Comparison of ENCODE assay signal across 9 cellular contexts in the genomic region with DNA sequence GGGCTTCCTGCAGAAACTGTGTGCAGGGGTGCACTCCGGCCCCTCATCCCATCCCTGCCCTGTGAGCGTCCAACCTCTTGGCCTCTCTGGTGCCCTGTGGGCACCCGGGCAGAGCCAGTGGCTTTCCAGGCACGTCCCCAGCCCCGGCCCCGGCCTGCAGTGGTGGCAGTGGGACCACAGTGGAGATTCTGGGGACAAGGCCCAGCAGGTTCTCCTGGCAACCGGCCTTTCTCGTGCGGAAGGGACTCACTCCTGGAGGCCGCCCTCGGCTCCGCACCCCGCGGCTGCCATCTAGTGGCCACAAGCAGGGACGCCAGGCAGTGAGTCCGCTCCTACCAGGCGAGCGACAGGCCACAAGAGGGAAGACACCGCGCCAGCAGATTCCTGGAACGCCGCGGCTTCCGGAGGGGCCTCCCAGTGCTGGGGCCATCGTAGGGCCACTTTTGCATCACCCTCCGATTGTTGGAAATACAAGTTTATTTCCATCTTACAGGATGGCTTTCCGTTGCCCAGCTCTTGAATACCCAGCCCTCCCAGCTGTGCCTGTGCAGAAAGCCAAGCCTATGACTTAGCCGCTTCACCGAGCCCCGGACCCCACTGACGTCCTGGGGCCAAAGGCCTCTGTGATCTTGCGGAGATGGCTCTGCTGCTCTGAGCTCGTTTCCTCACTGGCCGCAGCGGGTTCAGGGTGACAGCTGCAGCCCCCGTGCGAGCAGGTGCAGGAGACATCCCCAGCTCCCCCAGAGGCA.
A peak's percentile ranks its signal among the peaks of the same experiment; 100 is the strongest.
DNase-seq lines count a peak whose midpoint lies in the region; ATAC-seq and TF ChIP-seq lines count a peak whose summit lies in the region.
"Had no signal": no experiment of that assay in that cellular context is flagged by ENCODE, and none has a peak within 500 bp of the region (broad histone marks: within the 10 kb centered on the region; RNA-seq: fewer than 3 reads in every experiment).

No MANE protein-coding gene starts in this region.

- H3K36me3 Mint-ChIP-seq in activated naive CD4-positive, alpha-beta T cell treated with anti-CD3 and anti-CD28 coated beads for 36 hours (ENCODE audit: low read depth), result peaks cover 4% of the 10 kb centered on the region

- H3K9me3 ChIP-seq in parathyroid adenoma (ENCODE audit: control insufficient read depth, low read length) (no peaks in the 10 kb centered on the region), upper lobe of right lung (peaks cover 8% of the 10 kb centered on the region)

- TF ChIP-seq CTCF in parathyroid adenoma (IDR thresholded peaks at IDR 0.05) (peak; percentile 68), upper lobe of right lung (IDR thresholded peaks at IDR 0.05) (peak; percentile 94)

- no peak overlapping the region for H2AFZ ChIP-seq in parathyroid adenoma

- DNase-seq in GM03348 (ENCODE audit: low spot score), result peak; percentile 96
- DNase-seq in MV-4-11 (lab: John Stamatoyannopoulos, UW), result peak; percentile 65
- DNase-seq in activated naive CD4-positive, alpha-beta T cell treated with anti-CD3 and anti-CD28 coated beads for 36 hours, result peak; percentile 76
- DNase-seq in head of caudate nucleus, result peak; percentile 67 to 93 (median 84)
- peak; percentile 88 for DNase-seq in upper lobe of right lung

- no peak overlapping the region for H3K27ac Mint-ChIP-seq in activated naive CD4-positive, alpha-beta T cell treated with anti-CD3 and anti-CD28 coated beads for 36 hours

- no peaks in the 10 kb centered on the region for H3K36me3 ChIP-seq in parathyroid adenoma (ENCODE audit: control insufficient read depth, insufficient read depth, low read length)
- no peaks in the 10 kb centered on the region for H3K36me3 ChIP-seq in upper lobe of right lung

- ATAC-seq in SK-N-SH treated with all-trans-retinoic acid at 6 μM for 48 hours, result peak; percentile 72
- peak; percentile 97 for ATAC-seq in upper lobe of right lung
- no peak for ATAC-seq in GM18858 (IDR thresholded peaks at IDR 0.05; ENCODE audit: unreplicated experiment)

- H3K27me3 ChIP-seq in parathyroid adenoma (ENCODE audit: control insufficient read depth, insufficient read depth, low read length) (no peaks in the 10 kb centered on the region), upper lobe of right lung (peaks cover 9% of the 10 kb centered on the region)

- no peaks in the 10 kb centered on the region for H3K4me1 Mint-ChIP-seq in activated naive CD4-positive, alpha-beta T cell treated with anti-CD3 and anti-CD28 coated beads for 36 hours (ENCODE audit: low read depth)

- H3K79me2 ChIP-seq in parathyroid adenoma, result no peaks in the 10 kb centered on the region

- H3K9ac ChIP-seq in parathyroid adenoma, result no peak overlapping the region

- H3K27me3 Mint-ChIP-seq in activated naive CD4-positive, alpha-beta T cell treated with anti-CD3 and anti-CD28 coated beads for 36 hours (ENCODE audit: low read depth), result peaks cover 12% of the 10 kb centered on the region

- intact Hi-C loops in activated naive CD4-positive, alpha-beta T cell treated with anti-CD3 and anti-CD28 coated beads for 36 hours (cut with micrococcal nuclease), result loop anchor here (1.0 kb wide), 1 partner anchor 288 kb away; no protein-coding TSS in a partner anchor
- intact Hi-C loops in head of caudate nucleus (cut with DNase I) (loop anchor here (5.0 kb wide), 1 partner anchor 288 kb away; no protein-coding TSS in a partner anchor), upper lobe of right lung (cut with DNase I) (no loop called here)

- H3K9me3 Mint-ChIP-seq in activated naive CD4-positive, alpha-beta T cell treated with anti-CD3 and anti-CD28 coated beads for 36 hours, result peaks cover 10% of the 10 kb centered on the region

- CTCF ChIA-PET in activated naive CD4-positive, alpha-beta T cell treated with anti-CD3 and anti-CD28 coated beads for 36 hours (lab: Charles Lee), result interaction anchor here (0.6 to 1.4 kb wide), 3 partner anchors 11 to 288 kb away, joined by 3 to 11 read pairs (median 3); no protein-coding TSS in a partner anchor

- no peak overlapping the region for H3K4me3 ChIP-seq in parathyroid adenoma (ENCODE audit: low read depth, low read length)
- no peak overlapping the region for H3K4me3 ChIP-seq in upper lobe of right lung

- H3K4me2 ChIP-seq in parathyroid adenoma (ENCODE audit: low read length), result no peak overlapping the region

- H3K4me1 ChIP-seq in parathyroid adenoma, result no peaks in the 10 kb centered on the region
- H3K4me1 ChIP-seq in upper lobe of right lung, result peaks cover 7% of the 10 kb centered on the region

- H3K4me3 Mint-ChIP-seq in activated naive CD4-positive, alpha-beta T cell treated with anti-CD3 and anti-CD28 coated beads for 36 hours, result no peak overlapping the region

- H3K27ac ChIP-seq in parathyroid adenoma, result no peak overlapping the region
- no peak overlapping the region for H3K27ac ChIP-seq in upper lobe of right lung
- H3K27ac ChIP-seq: epithelial cell of prostate had no signal

TF ChIP-seq in SK-N-SH treated with all-trans-retinoic acid at 6 μM for 48 hours, 23 proteins besides CTCF, POLR2A, EP300 and RAD21 (continues in another document):
- no peak for TF ChIP-seq TOX (CRISPR knock-in tag; IDR thresholded peaks at IDR 0.05; ENCODE audit: borderline replicate concordance)
- no peak for TF ChIP-seq ESRRG (CRISPR knock-in tag; IDR thresholded peaks at IDR 0.05)
- TF ChIP-seq ARNTL (CRISPR knock-in tag; IDR thresholded peaks at IDR 0.05; ENCODE audit: borderline replicate concordance, low read depth), result no peak
- no peak for TF ChIP-seq TSHZ2 (CRISPR knock-in tag; IDR thresholded peaks at IDR 0.05)
- no peak for TF ChIP-seq RARB (CRISPR knock-in tag; IDR thresholded peaks at IDR 0.05)
- no peak for TF ChIP-seq ZNF565 (CRISPR knock-in tag; conservative IDR thresholded peaks at IDR 0.05; ENCODE audit: low read depth)
- no peak for TF ChIP-seq ZFP30 (CRISPR knock-in tag; IDR thresholded peaks at IDR 0.05)
- no peak for TF ChIP-seq GLIS3 (CRISPR knock-in tag; IDR thresholded peaks at IDR 0.05)
- TF ChIP-seq, protein P1, sequence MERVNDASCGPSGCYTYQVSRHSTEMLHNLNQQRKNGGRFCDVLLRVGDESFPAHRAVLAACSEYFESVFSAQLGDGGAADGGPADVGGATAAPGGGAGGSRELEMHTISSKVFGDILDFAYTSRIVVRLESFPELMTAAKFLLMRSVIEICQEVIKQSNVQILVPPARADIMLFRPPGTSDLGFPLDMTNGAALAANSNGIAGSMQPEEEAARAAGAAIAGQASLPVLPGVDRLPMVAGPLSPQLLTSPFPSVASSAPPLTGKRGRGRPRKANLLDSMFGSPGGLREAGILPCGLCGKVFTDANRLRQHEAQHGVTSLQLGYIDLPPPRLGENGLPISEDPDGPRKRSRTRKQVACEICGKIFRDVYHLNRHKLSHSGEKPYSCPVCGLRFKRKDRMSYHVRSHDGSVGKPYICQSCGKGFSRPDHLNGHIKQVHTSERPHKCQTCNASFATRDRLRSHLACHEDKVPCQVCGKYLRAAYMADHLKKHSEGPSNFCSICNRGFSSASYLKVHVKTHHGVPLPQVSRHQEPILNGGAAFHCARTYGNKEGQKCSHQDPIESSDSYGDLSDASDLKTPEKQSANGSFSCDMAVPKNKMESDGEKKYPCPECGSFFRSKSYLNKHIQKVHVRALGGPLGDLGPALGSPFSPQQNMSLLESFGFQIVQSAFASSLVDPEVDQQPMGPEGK (CRISPR knock-in tag; IDR thresholded peaks at IDR 0.05; ENCODE audit: borderline replicate concordance), result no peak
- TF ChIP-seq OSR1 (CRISPR knock-in tag; IDR thresholded peaks at IDR 0.05), result no peak
- no peak for TF ChIP-seq CREB5 (CRISPR knock-in tag; IDR thresholded peaks at IDR 0.05; ENCODE audit: low read depth)
